ENCODE assay signal across 8 cellular contexts in the genomic region with DNA sequence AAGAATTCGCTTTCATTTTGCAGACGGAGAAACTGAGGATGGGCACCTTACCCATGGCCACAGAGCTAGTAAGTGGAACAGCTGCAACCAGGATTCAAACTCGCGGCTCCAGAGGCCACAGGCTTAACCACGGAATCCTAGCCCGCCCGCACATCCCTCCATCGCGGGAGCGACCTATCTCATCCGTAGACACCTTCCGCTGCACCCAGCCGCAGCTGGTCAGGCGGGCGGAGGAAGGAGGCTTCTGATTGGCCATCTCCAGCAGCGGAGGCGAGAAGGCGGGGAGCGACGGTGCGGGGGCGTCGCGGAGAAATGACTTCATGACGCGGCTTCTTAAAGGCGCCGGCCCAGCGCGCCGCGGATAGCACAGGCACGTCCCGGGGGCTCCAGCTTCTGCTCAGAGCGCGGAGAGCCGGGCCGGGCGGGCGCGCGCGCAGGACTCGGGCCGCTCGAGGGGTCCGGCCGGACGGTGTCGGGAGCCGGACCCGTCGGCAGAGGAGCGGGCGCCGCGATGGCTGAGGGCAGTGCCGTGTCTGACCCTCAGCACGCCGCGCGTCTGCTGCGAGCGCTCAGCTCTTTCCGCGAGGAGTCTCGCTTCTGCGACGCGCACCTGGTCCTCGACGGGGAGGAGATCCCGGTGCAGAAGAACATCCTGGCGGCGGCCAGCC.
DNase-seq lines count a peak whose midpoint lies in the region; ATAC-seq and TF ChIP-seq lines count a peak whose summit lies in the region.

A gene with protein sequence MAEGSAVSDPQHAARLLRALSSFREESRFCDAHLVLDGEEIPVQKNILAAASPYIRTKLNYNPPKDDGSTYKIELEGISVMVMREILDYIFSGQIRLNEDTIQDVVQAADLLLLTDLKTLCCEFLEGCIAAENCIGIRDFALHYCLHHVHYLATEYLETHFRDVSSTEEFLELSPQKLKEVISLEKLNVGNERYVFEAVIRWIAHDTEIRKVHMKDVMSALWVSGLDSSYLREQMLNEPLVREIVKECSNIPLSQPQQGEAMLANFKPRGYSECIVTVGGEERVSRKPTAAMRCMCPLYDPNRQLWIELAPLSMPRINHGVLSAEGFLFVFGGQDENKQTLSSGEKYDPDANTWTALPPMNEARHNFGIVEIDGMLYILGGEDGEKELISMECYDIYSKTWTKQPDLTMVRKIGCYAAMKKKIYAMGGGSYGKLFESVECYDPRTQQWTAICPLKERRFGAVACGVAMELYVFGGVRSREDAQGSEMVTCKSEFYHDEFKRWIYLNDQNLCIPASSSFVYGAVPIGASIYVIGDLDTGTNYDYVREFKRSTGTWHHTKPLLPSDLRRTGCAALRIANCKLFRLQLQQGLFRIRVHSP (plus strand): TSS at position 360 of the 668 bp plus-strand sequence. CDS start 152 bp downstream, at position 512.

- ATAC-seq in GM19372 (IDR thresholded peaks at IDR 0.05; ENCODE audit: low read depth, unreplicated experiment) (peak; percentile 90), HG03521 (IDR thresholded peaks at IDR 0.05; ENCODE audit: unreplicated experiment) (peak; percentile 95)

- DNase-seq in NCI-H69 (lab: John Stamatoyannopoulos, UW) (peak; percentile 94), dedifferentiated amniotic fluid mesenchymal stem cell (ENCODE audit: extremely low spot score) (peak; percentile 96), left kidney (ENCODE audit: low read depth, low spot score) (peak; percentile 99)
- DNase-seq in activated CD4-positive, alpha-beta T cell treated with anti-CD3 and anti-CD28 coated beads, Interleukin-2, amount 50 U/mL, for 24 hours (ENCODE audit: low read depth in 1 of 2, low spot score in 1 of 2): peak; percentile 85 to 92
- peak; percentile 96 for DNase-seq in stimulated activated CD4-positive, alpha-beta T cell treated with anti-CD3 and anti-CD28 coated beads, Interleukin-1b, Interleukin-23, amount 100 ng/mL, for 48 hours

- TF ChIP-seq CTCF in C4-2B (conservative IDR thresholded peaks at IDR 0.05): no peak

- peak within 1 kb of the TSS; percentile 88 for H3K27ac ChIP-seq in C4-2B

Comparison
In these comparisons a context has a peak if more than half of its experiments do, and no peak if none do; other contexts are left out.
1. Peak in every context shown above with its lines: DNase-seq, ATAC-seq and H3K27ac ChIP-seq.